Comparison of ENCODE assay signal across 8 cellular contexts in genomic region chr9:78369644-78370219, GRCh38.
DNase-seq lines count a peak whose midpoint lies in the region; ATAC-seq and TF ChIP-seq lines count a peak whose summit lies in the region.

No MANE protein-coding gene starts in this region.

- H3K36me3 Mint-ChIP-seq in osteocyte (ENCODE audit: unreplicated experiment): no peaks in the 10 kb centered on the region

- no peaks in the 10 kb centered on the region for H3K27me3 ChIP-seq in Panc1 (ENCODE audit: control insufficient read depth, insufficient read depth, low read length)
- H3K27me3 ChIP-seq in gastroesophageal sphincter: peaks cover 34% of the 10 kb centered on the region

- ATAC-seq in Panc1: peak; percentile 94
- peak; percentile 71 for ATAC-seq in gastroesophageal sphincter

- TF ChIP-seq CTCF in Panc1 (IDR thresholded peaks at IDR 0.05) (peak; percentile 86), gastroesophageal sphincter (IDR thresholded peaks at IDR 0.05) (peak; percentile 57 to 82 (median 62)), osteocyte (IDR thresholded peaks at IDR 0.05) (peak; percentile 77)

- H3K27ac ChIP-seq in Panc1 (ENCODE audit: low read length) (no peak overlapping the region), gastroesophageal sphincter (no peak overlapping the region)

- H3K27ac Mint-ChIP-seq in osteocyte (ENCODE audit: unreplicated experiment): no peak overlapping the region

- no peaks in the 10 kb centered on the region for H3K4me1 ChIP-seq in Panc1 (ENCODE audit: control insufficient read depth, insufficient read depth, low read length)
- H3K4me1 ChIP-seq in gastroesophageal sphincter: no peaks in the 10 kb centered on the region

- TF ChIP-seq POLR2A in gastroesophageal sphincter (IDR thresholded peaks at IDR 0.05): no peak

- POLR2A ChIA-PET in Panc1 (lab: Charles Lee): no interaction called here

- intact Hi-C loops in Panc1 (cut with micrococcal nuclease; ENCODE audit: unreplicated experiment): no loop called here

- 25 to 31% methylated on average over 7 to 8 of the region's 8 CpGs for WGBS in gastroesophageal sphincter (ENCODE audit: low coverage in 1 of 2), 2 donors

- peaks cover 8% of the 10 kb centered on the region for H3K4me1 Mint-ChIP-seq in osteocyte (ENCODE audit: unreplicated experiment)

- H3K27me3 Mint-ChIP-seq in osteocyte (ENCODE audit: unreplicated experiment): no peaks in the 10 kb centered on the region

- BruUV-seq in Panc1 (replicated peaks; lab: Mats Ljungman, UMichigan): no TSS peak

- no peaks in the 10 kb centered on the region for H3K9me3 Mint-ChIP-seq in osteocyte (ENCODE audit: unreplicated experiment)

- in situ Hi-C loops in Panc1 (cut with HindIII; ENCODE audit: low pct_unique_long_range_greater_than_20kb, low sequenced_read_pairs): no loop called here

- H3K4me3 ChIP-seq in Panc1 (ENCODE audit: low read depth in 2 of 2, low read length in 2 of 2) (no peak overlapping the region), gastroesophageal sphincter (no peak overlapping the region)

- CTCF ChIA-PET in Panc1 (lab: Charles Lee): interaction anchor here (0.5 kb wide), 1 partner anchor 106 kb away, joined by 3 read pairs; no protein-coding TSS in a partner anchor

- H3K4me3 Mint-ChIP-seq in osteocyte (ENCODE audit: unreplicated experiment): no peak overlapping the region

- DNase-seq in Ammon's horn (ENCODE audit: low spot score) (peak; percentile 88), GM19240 (ENCODE audit: insufficient read length, low spot score) (peak; percentile 24), HT-29 (ENCODE audit: low spot score) (peak; percentile 83), Panc1 (ENCODE audit: low read depth, low spot score) (peak; percentile 18), osteocyte (ENCODE audit: extremely low spot score, unreplicated experiment) (no peak), ureter (ENCODE audit: low spot score) (peak; percentile 58)
- peak; percentile 82 for DNase-seq in activated effector memory CD4-positive, alpha-beta T cell treated with anti-CD3 and anti-CD28 coated beads, Interleukin-2, amount 50 U/mL, for 16 hours

- no peak for TF ChIP-seq EP300 in gastroesophageal sphincter (IDR thresholded peaks at IDR 0.05)

- H3K9me3 ChIP-seq in Panc1 (ENCODE audit: control insufficient read depth, insufficient read depth, low read depth, low read length) (no peaks in the 10 kb centered on the region), gastroesophageal sphincter (no peaks in the 10 kb centered on the region)

- no peaks in the 10 kb centered on the region for H3K36me3 ChIP-seq in Panc1 (ENCODE audit: control insufficient read depth, insufficient read depth, low read length)
- H3K36me3 ChIP-seq in gastroesophageal sphincter: no peaks in the 10 kb centered on the region
